Comparison of ENCODE assay signal across 10 cellular contexts in genomic region chr20:45063107-45063506, GRCh38. TPM values are rescaled to one million over a fixed set of nuclear protein-coding genes. Genes with fewer than 3 reads are reported as not detected.
"Had no signal": no experiment of that assay in that cellular context is flagged by ENCODE, and none has a peak within 500 bp of the region (broad histone marks: within the 10 kb centered on the region; RNA-seq: fewer than 3 reads in every experiment).

No MANE protein-coding gene starts in this region.

RNA-seq across cellular contexts. Expression of gene KCNS1, which starts 37.8 kb away (rescaled TPM):
- total RNA-seq: gastrocnemius medialis, mesothelial cell of epicardium, sciatic nerve, thoracic aorta had no signal

RNA-seq across cellular contexts. Expression of gene WFDC5, which starts 51.9 kb away (rescaled TPM):
- total RNA-seq: adrenal gland, dermis microvascular lymphatic vessel endothelial cell, endodermal cell, gastrocnemius medialis, heart left ventricle, left colon, mesothelial cell of epicardium, pancreas, sciatic nerve, thoracic aorta had no signal
- polyA plus RNA-seq: adrenal gland, heart left ventricle, pancreas had no signal
